Comparison of ENCODE assay signal across 8 cellular contexts in the genomic region with DNA sequence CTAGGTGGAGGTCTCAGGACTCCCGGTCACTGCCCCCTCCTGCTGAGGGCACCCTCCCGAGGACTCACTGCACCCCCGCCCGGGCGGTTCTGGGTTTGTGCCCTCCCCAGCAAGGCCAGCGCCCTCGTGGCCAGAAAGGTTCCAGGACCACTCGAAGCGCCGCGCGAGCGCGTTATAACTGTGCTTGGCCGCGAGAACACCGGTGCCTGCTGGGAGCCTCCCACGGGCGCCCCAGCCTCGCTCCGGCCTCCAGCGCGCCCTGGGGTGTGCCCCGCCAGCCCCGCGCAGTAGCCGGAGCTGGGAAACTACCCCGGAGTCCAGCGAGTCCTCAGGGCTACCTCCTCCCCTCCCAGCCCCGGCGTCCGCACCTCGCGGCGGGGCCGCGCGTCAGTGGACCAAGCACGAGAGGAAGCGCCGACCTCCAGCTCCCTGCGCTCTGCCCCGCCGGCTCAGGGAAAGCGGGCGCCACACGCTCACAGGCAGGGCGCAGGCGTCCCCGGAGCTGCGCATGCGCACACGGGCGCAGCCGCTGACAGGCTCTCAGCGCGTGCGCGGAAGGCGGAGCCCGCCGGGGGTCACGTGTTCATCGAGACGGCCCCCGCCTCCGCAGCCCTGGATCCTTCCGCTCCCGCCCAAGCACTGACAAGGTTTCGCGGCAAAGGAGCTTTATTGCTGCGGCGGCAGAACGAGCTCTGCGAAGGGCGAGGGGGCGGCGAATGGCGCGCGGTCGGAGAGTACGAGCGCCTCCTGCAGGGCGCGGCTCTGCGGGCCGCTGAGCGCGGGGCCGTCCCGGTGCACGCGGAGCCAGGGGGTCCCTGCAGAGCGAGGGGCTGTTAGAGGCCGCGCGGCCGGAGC. TPM values are rescaled to one million over a fixed set of nuclear protein-coding genes. Genes with fewer than 3 reads are reported as not detected.
DNase-seq lines count a peak whose midpoint lies in the region; ATAC-seq, FAIRE-seq and TF ChIP-seq lines count a peak whose summit lies in the region.

A gene with protein sequence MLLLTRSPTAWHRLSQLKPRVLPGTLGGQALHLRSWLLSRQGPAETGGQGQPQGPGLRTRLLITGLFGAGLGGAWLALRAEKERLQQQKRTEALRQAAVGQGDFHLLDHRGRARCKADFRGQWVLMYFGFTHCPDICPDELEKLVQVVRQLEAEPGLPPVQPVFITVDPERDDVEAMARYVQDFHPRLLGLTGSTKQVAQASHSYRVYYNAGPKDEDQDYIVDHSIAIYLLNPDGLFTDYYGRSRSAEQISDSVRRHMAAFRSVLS (minus strand): TSS at position 495 of the 855 bp plus-strand sequence. CDS start 1,187 bp downstream, outside the sequence.

- H3K36me3 Mint-ChIP-seq in astrocyte (ENCODE audit: low read depth, unreplicated experiment), result peaks cover 7% of the 10 kb centered on the region

- FAIRE-seq in astrocyte (lab: Jason Lieb, UNC), result peak; percentile 17

- H3K9me3 ChIP-seq in astrocyte (ENCODE audit: insufficient read depth, low read depth, low read length) (no peaks in the 10 kb centered on the region), hepatocyte (ENCODE audit: low read depth) (no peaks in the 10 kb centered on the region)

- H3K4me3 Mint-ChIP-seq in astrocyte (ENCODE audit: unreplicated experiment), result peak within 1 kb of the TSS; percentile 97

- no peaks in the 10 kb centered on the region for H3K27me3 Mint-ChIP-seq in astrocyte (ENCODE audit: low read depth, unreplicated experiment)

- H3K4me2 ChIP-seq in astrocyte (ENCODE audit: low read length) (peak within 1 kb of the TSS; percentile 99), hepatocyte (peak within 1 kb of the TSS; percentile 94)

- H3K4me3 ChIP-seq in astrocyte (ENCODE audit: insufficient read depth, low read depth, low read length) (peak within 1 kb of the TSS; percentile 72), hepatocyte (peak within 1 kb of the TSS; percentile 67)

- H3K36me3 ChIP-seq in astrocyte (ENCODE audit: insufficient read depth, low read length) (no peaks in the 10 kb centered on the region), hepatocyte (replicated peaks; ENCODE audit: insufficient read depth, low read depth) (no peaks in the 10 kb centered on the region)

- peak within 1 kb of the TSS; percentile 84 for H3K9ac ChIP-seq in astrocyte (ENCODE audit: low read length)

- TF ChIP-seq CTCF in GM13976 (IDR thresholded peaks at IDR 0.05; ENCODE audit: borderline replicate concordance, control extremely low read depth, extremely low read depth, insufficient read depth, missing control alignments) (peak; percentile 67), astrocyte (IDR thresholded peaks at IDR 0.05; ENCODE audit: insufficient read depth, low read depth, low read length) (peak; percentile 3), hepatocyte (IDR thresholded peaks at IDR 0.05; ENCODE audit: poor library complexity) (peak; percentile 64)

- peaks cover 23% of the 10 kb centered on the region for H3K4me1 ChIP-seq in astrocyte (ENCODE audit: insufficient read depth, low read length)
- H3K4me1 ChIP-seq in hepatocyte (ENCODE audit: insufficient read depth), result peaks cover 21% of the 10 kb centered on the region

- H3K27ac Mint-ChIP-seq in astrocyte (ENCODE audit: unreplicated experiment), result peak within 1 kb of the TSS; percentile 90

- peaks cover 36% of the 10 kb centered on the region for H3K79me2 ChIP-seq in astrocyte (ENCODE audit: insufficient read depth, low read length)
- H3K79me2 ChIP-seq in hepatocyte, result peaks cover 37% of the 10 kb centered on the region

- no peaks in the 10 kb centered on the region for H3K9me2 ChIP-seq in hepatocyte (replicated peaks; ENCODE audit: insufficient read depth)

- peaks cover 3% of the 10 kb centered on the region for H3K9me3 Mint-ChIP-seq in astrocyte (ENCODE audit: unreplicated experiment)

- H3K27ac ChIP-seq in astrocyte (ENCODE audit: low read depth, low read length) (peak within 1 kb of the TSS; percentile 77), hepatocyte (peak within 1 kb of the TSS; percentile 98)

- peaks cover 4% of the 10 kb centered on the region for H3K4me1 Mint-ChIP-seq in astrocyte (ENCODE audit: low read depth, unreplicated experiment)

- WGBS in hepatocyte (ENCODE audit: low lambda C conversion rate, missing lambda C conversion rate), result under 1% methylated on average over 84 of the region's 99 CpGs

- H3K27me3 ChIP-seq in astrocyte (ENCODE audit: insufficient read depth, low read length) (peaks cover 13% of the 10 kb centered on the region), hepatocyte (peaks cover 2% of the 10 kb centered on the region)

- H2AFZ ChIP-seq in astrocyte (ENCODE audit: low read depth, low read length), result peak within 1 kb of the TSS; percentile 83
- peak within 1 kb of the TSS; percentile 80 for H2AFZ ChIP-seq in hepatocyte

- in situ Hi-C loops in GM13976 (cut with MboI; ENCODE audit: low sequenced_read_pairs, unreplicated experiment), result no loop called here

- DNase-seq in GM13976 (ENCODE audit: low spot score), result peak; percentile 98
- peak; percentile 94 for DNase-seq in NCI-H1694 treated with DMSO at 0.1 percent for 48 hours (lab: John Stamatoyannopoulos, UW)
- peak; percentile 93 for DNase-seq in T-helper 22 cell (ENCODE audit: low read depth)
- peak; percentile 94 for DNase-seq in astrocyte (ENCODE audit: low read depth)
- peak; percentile 99 for DNase-seq in hepatocyte (ENCODE audit: low spot score)
- peak; percentile 99 for DNase-seq in retina

- H4K20me1 ChIP-seq in astrocyte (ENCODE audit: insufficient read depth, low read length) (peaks cover 42% of the 10 kb centered on the region), hepatocyte (ENCODE audit: insufficient read depth, poor library complexity, severe bottlenecking) (peaks cover 13% of the 10 kb centered on the region)

- ATAC-seq in HG02870 (IDR thresholded peaks at IDR 0.05; ENCODE audit: unreplicated experiment) (peak; percentile 41), GM18870 (IDR thresholded peaks at IDR 0.05; ENCODE audit: unreplicated experiment) (no peak)

RNA-seq across cellular contexts. Expression of the gene that starts here (rescaled TPM):
- 1.8 and 5.5 TPM in 2 replicates for total RNA-seq in astrocyte
- total RNA-seq in hepatocyte, result 2.0 and 4.1 TPM in 2 replicates
- polyA plus RNA-seq in hepatocyte, result 9.7 and 11.2 TPM in 2 replicates

Comparison
In these comparisons a context has a peak if more than half of its experiments do, and no peak if none do; other contexts are left out.
1. CTCF ChIP-seq: peak in every context shown above with its lines; median percentile 67 in GM13976; 64 in hepatocyte; 3 in astrocyte.